Comparison of ENCODE assay signal across 8 cellular contexts in the genomic region with DNA sequence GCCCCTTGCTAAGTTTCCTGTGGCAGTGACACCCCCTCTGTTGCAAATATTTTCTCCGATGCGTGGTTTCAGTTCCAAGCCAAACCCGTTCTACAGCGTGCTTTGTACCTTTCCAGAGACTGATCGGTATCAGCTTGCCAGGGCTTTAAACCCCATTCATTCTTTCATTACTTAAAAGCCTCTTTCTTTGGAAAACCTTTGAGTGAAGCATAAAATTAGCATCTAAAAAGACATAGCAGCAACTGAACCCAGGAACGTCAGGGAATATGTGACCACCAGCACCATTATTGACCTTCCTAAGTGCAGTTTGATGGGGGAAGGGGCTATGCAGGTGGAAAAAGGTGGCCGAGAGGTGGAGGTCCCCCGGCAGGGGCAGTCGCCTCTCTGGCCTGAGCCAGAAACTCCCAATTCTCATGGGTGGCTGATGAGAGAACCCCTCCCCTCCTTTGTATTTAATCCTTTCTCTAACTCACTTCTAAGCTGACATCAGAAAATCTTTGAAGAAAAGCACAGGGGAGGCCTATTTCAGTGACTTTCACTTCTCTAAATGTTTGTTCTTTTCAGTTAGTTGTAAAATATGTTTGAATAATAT.
A peak's percentile ranks its signal among the peaks of the same experiment; 100 is the strongest.
DNase-seq lines count a peak whose midpoint lies in the region; ATAC-seq, FAIRE-seq and TF ChIP-seq lines count a peak whose summit lies in the region.

No MANE protein-coding gene starts in this region.

- H3K27me3 ChIP-seq in mammary epithelial cell (ENCODE audit: insufficient read depth, low read length) (no peaks in the 10 kb centered on the region), Karpas-422 (ENCODE audit: low read length) (no peaks in the 10 kb centered on the region)

- H3K9me2 ChIP-seq in Karpas-422 (replicated peaks; ENCODE audit: insufficient read depth, low read length) = no peaks in the 10 kb centered on the region

- no peaks in the 10 kb centered on the region for H4K20me1 ChIP-seq in mammary epithelial cell (ENCODE audit: insufficient read depth, low read length)
- no peaks in the 10 kb centered on the region for H4K20me1 ChIP-seq in Karpas-422 (ENCODE audit: insufficient read depth, low read depth, low read length)

- H3K4me1 ChIP-seq in mammary epithelial cell (ENCODE audit: insufficient read depth, low read length) (peaks cover 17% of the 10 kb centered on the region), Karpas-422 (ENCODE audit: low read length) (peaks cover 31% of the 10 kb centered on the region), kidney (ENCODE audit: control insufficient read depth in 1 of 2, insufficient read depth in 1 of 2, low read depth in 1 of 2, low read length in 2 of 2) (peaks cover 0 to 2% of the 10 kb centered on the region in 2 donors)

- peak overlapping the region; percentile 0 for H3K9ac ChIP-seq in mammary epithelial cell (ENCODE audit: insufficient read depth, low read length)
- H3K9ac ChIP-seq in Karpas-422 (ENCODE audit: low read length) = peak overlapping the region; percentile 72
- H3K9ac ChIP-seq in kidney (ENCODE audit: low read length in 2 of 2) = no peak overlapping the region

- TF ChIP-seq CTCF in mammary epithelial cell (conservative IDR thresholded peaks at IDR 0.05 in 1 of 2, IDR thresholded peaks at IDR 0.05 in 1 of 2; ENCODE audit: extremely low read depth in 1 of 2, insufficient read depth in 1 of 2, low read depth in 1 of 2, low read length in 2 of 2) (no peak), MCF 10A (IDR thresholded peaks at IDR 0.05; ENCODE audit: unreplicated experiment) (no peak), endothelial cell (IDR thresholded peaks at IDR 0.05; ENCODE audit: unreplicated experiment) (no peak), kidney (IDR thresholded peaks at IDR 0.05; ENCODE audit: borderline replicate concordance, extremely low read depth, insufficient read depth) (no peak)

- peaks cover 11% of the 10 kb centered on the region for H3K9me3 Mint-ChIP-seq in MCF 10A (ENCODE audit: unreplicated experiment)
- peaks cover 9% of the 10 kb centered on the region for H3K9me3 Mint-ChIP-seq in endothelial cell (ENCODE audit: unreplicated experiment)
- peaks cover 10% of the 10 kb centered on the region for H3K9me3 Mint-ChIP-seq in stimulated activated effector memory CD8-positive, alpha-beta T cell treated with anti-CD3 and anti-CD28 coated beads, Interleukin-12 subunit alpha, Interleukin-12 subunit beta, amount 100 ng/mL, for 72 hours

- H3K4me3 Mint-ChIP-seq in MCF 10A (ENCODE audit: unreplicated experiment) = no peak overlapping the region
- peak overlapping the region; percentile 81 for H3K4me3 Mint-ChIP-seq in endothelial cell (ENCODE audit: unreplicated experiment)
- peak overlapping the region; percentile 42 for H3K4me3 Mint-ChIP-seq in stimulated activated effector memory CD8-positive, alpha-beta T cell treated with anti-CD3 and anti-CD28 coated beads, Interleukin-12 subunit alpha, Interleukin-12 subunit beta, amount 100 ng/mL, for 72 hours

- ATAC-seq in stimulated activated effector memory CD8-positive, alpha-beta T cell treated with anti-CD3 and anti-CD28 coated beads, Interleukin-12 subunit alpha, Interleukin-12 subunit beta, amount 100 ng/mL, for 72 hours = no peak

- no peak for FAIRE-seq in kidney (lab: Jason Lieb, UNC)

- peak overlapping the region in 1 of 3 experiments; percentile 19 for H3K4me3 ChIP-seq in mammary epithelial cell (replicated peaks in 1 of 3; ENCODE audit: insufficient read depth in 1 of 3, low read depth in 2 of 3, low read length in 3 of 3)
- peak overlapping the region; percentile 66 for H3K4me3 ChIP-seq in Karpas-422 (ENCODE audit: low read length)
- H3K4me3 ChIP-seq in kidney (ENCODE audit: low read length in 2 of 2) = no peak overlapping the region

- BruUV-seq in mammary epithelial cell (replicated peaks; lab: Mats Ljungman, UMichigan) (no TSS peak), MCF 10A (replicated peaks; lab: Mats Ljungman, UMichigan) (no TSS peak)

- in situ Hi-C loops in mammary epithelial cell (cut with MboI; ENCODE audit: low sequenced_read_pairs in 2 of 2) = no loop called here

- H2AFZ ChIP-seq in mammary epithelial cell (ENCODE audit: low read depth, low read length) (peak overlapping the region; percentile 81), Karpas-422 (ENCODE audit: low read length) (peak overlapping the region; percentile 66)

- H3K79me2 ChIP-seq in mammary epithelial cell (ENCODE audit: insufficient read depth, low read length) (no peaks in the 10 kb centered on the region), Karpas-422 (ENCODE audit: low read length) (no peaks in the 10 kb centered on the region)

- CTCF ChIA-PET in mammary epithelial cell (lab: Charles Lee; ENCODE audit: low non-redundant PET) = no interaction called here
- CTCF ChIA-PET in MCF 10A (lab: Yijun Ruan, JAX) = interaction anchor here (1.2 kb wide), 1 partner anchor 8 kb away, joined by 3 read pairs; no protein-coding TSS in a partner anchor

- H3K9me3 ChIP-seq in mammary epithelial cell (replicated peaks; ENCODE audit: insufficient read depth, low read length) (peaks cover 6% of the 10 kb centered on the region), Karpas-422 (ENCODE audit: low read length) (peaks cover 4% of the 10 kb centered on the region), kidney (ENCODE audit: control insufficient read depth in 1 of 2, low read length in 2 of 2) (peaks cover 0 to 2% of the 10 kb centered on the region in 2 donors)

- WGBS in mammary epithelial cell (ENCODE audit: low coverage, missing lambda C conversion rate) = 25% methylated on average over 9 of the region's 9 CpGs

- POLR2A ChIA-PET in MCF 10A (lab: Yijun Ruan, JAX) = no interaction called here

- no peaks in the 10 kb centered on the region for H3K4me1 Mint-ChIP-seq in MCF 10A (ENCODE audit: insufficient read depth, unreplicated experiment)
- peaks cover 28% of the 10 kb centered on the region for H3K4me1 Mint-ChIP-seq in endothelial cell (ENCODE audit: unreplicated experiment)
- peaks cover 47% of the 10 kb centered on the region for H3K4me1 Mint-ChIP-seq in stimulated activated effector memory CD8-positive, alpha-beta T cell treated with anti-CD3 and anti-CD28 coated beads, Interleukin-12 subunit alpha, Interleukin-12 subunit beta, amount 100 ng/mL, for 72 hours

- H3K4me2 ChIP-seq in mammary epithelial cell (ENCODE audit: insufficient read depth, low read depth, low read length) (peak overlapping the region; percentile 74), Karpas-422 (ENCODE audit: low read depth, low read length, poor library complexity, severe bottlenecking) (peak overlapping the region; percentile 86)

- H3K27me3 Mint-ChIP-seq in MCF 10A (ENCODE audit: insufficient read depth, unreplicated experiment) = no peaks in the 10 kb centered on the region
- peaks cover 17% of the 10 kb centered on the region for H3K27me3 Mint-ChIP-seq in endothelial cell (ENCODE audit: unreplicated experiment)

- intact Hi-C loops in mammary epithelial cell (cut with micrococcal nuclease) (loop anchor here (5.0 kb wide), 1 partner anchor 93 kb away; the partner anchor contains the start of gene EZR), MCF 10A (cut with micrococcal nuclease) (no loop called here), kidney (cut with DNase I) (no loop called here)

- DNase-seq in mammary epithelial cell = peak; percentile 53
- DNase-seq in MCF 10A (ENCODE audit: unreplicated experiment) = no peak
- DNase-seq in Karpas-422 = peak; percentile 85
- DNase-seq in endothelial cell (ENCODE audit: low spot score) = no peak
- no peak for DNase-seq in stimulated activated effector memory CD8-positive, alpha-beta T cell treated with anti-CD3 and anti-CD28 coated beads, Interleukin-12 subunit alpha, Interleukin-12 subunit beta, amount 100 ng/mL, for 72 hours (ENCODE audit: low spot score in 2 of 2)
- DNase-seq in NCI-H1105 (lab: John Stamatoyannopoulos, UW) = no peak
- DNase-seq in DMS53 (lab: John Stamatoyannopoulos, UW) = no peak
- no peak for DNase-seq in kidney

- H3K36me3 ChIP-seq in mammary epithelial cell (ENCODE audit: insufficient read depth, low read length) (no peaks in the 10 kb centered on the region), Karpas-422 (ENCODE audit: insufficient read depth, low read length) (no peaks in the 10 kb centered on the region), kidney (ENCODE audit: control insufficient read depth in 1 of 2, insufficient read depth in 2 of 2, low read length in 2 of 2) (no peaks in the 10 kb centered on the region)

- H3K36me3 Mint-ChIP-seq in MCF 10A (ENCODE audit: insufficient read depth, unreplicated experiment) (no peaks in the 10 kb centered on the region), endothelial cell (ENCODE audit: low read depth, unreplicated experiment) (peaks cover 12% of the 10 kb centered on the region)
- no peaks in the 10 kb centered on the region for H3K36me3 Mint-ChIP-seq in stimulated activated effector memory CD8-positive, alpha-beta T cell treated with anti-CD3 and anti-CD28 coated beads, Interleukin-12 subunit alpha, Interleukin-12 subunit beta, amount 100 ng/mL, for 72 hours

- H3K27ac Mint-ChIP-seq in MCF 10A (ENCODE audit: low read depth, unreplicated experiment) (no peak overlapping the region), endothelial cell (ENCODE audit: unreplicated experiment) (peak overlapping the region; percentile 91)
- peak overlapping the region; percentile 35 for H3K27ac Mint-ChIP-seq in stimulated activated effector memory CD8-positive, alpha-beta T cell treated with anti-CD3 and anti-CD28 coated beads, Interleukin-12 subunit alpha, Interleukin-12 subunit beta, amount 100 ng/mL, for 72 hours

- H3K27ac ChIP-seq in mammary epithelial cell (ENCODE audit: insufficient read depth, low read depth, low read length) (peak overlapping the region; percentile 22), Karpas-422 (ENCODE audit: low read length) (peak overlapping the region; percentile 93), kidney (ENCODE audit: low read depth in 2 of 2, low read length in 2 of 2) (peak overlapping the region in 1 of 2 donors; percentile 9)

- dilution Hi-C loops in mammary epithelial cell (cut with HindIII; ENCODE audit: low sequenced_read_pairs) = no loop called here

Comparison
In these comparisons a context has a peak if more than half of its experiments do, and no peak if none do; other contexts are left out.
1. DNase-seq: peak in mammary epithelial cell (single experiment) and Karpas-422 (single experiment); none in MCF 10A (single experiment), endothelial cell (single experiment), stimulated activated effector memory CD8-positive, alpha-beta T cell treated with anti-CD3 and anti-CD28 coated beads, Interleukin-12 subunit alpha, Interleukin-12 subunit beta, amount 100 ng/mL, for 72 hours (0 of 2), NCI-H1105 (single experiment), DMS53 (single experiment) and kidney (single experiment).
2. H3K9ac ChIP-seq: peak in mammary epithelial cell (single experiment) and Karpas-422 (single experiment); none in kidney (0 of 2).